ENCODE assay signal across 9 cellular contexts in the genomic region with DNA sequence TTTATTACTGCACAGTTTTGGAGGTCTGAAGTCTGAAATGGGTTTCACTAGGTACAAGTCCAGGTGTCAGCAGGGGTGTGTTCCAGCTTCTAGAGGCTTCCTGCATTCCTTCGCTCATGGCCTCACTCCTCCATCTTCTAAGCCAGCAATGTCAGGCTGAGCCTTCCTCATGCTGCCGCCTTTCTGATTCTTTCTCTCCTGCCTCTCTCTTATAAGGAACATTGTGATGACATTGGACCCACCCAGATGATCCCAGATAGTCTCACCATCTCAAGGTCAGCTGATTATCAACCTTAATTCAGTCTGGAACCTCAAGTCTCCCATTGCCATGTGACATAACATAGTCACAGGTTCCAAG.
DNase-seq lines count a peak whose midpoint lies in the region; ATAC-seq, FAIRE-seq and TF ChIP-seq lines count a peak whose summit lies in the region.
"Had no signal": no experiment of that assay in that cellular context is flagged by ENCODE, and none has a peak within 500 bp of the region (broad histone marks: within the 10 kb centered on the region; RNA-seq: fewer than 3 reads in every experiment).

No MANE protein-coding gene starts in this region.

- FAIRE-seq in HepG2 (lab: Jason Lieb, UNC) = no peak

- WGBS in liver = 81% methylated on average over 2 of the region's 2 CpGs
- WGBS in HepG2 (ENCODE audit: low lambda C conversion rate) = 81% methylated on average over 2 of the region's 2 CpGs
- 83 to 86% methylated on average over 1 to 2 of the region's 2 CpGs for WGBS in gastroesophageal sphincter (ENCODE audit: low coverage in 1 of 2), 2 donors
- WGBS in testis, 2 donors = 94 to 100% methylated on average over 2 of the region's 2 CpGs

- CTCF ChIA-PET in HepG2 (lab: Yijun Ruan, JAX; ENCODE audit: low intra/inter-chr PET ratio, low total read pairs) = no interaction called here
- CTCF ChIA-PET in RWPE1 (lab: Yijun Ruan, JAX) = interaction anchor here (0.6 kb wide), 1 partner anchor 624 kb away, joined by 3 read pairs; no protein-coding TSS in a partner anchor

- H3K27me3 ChIP-seq in liver (ENCODE audit: control insufficient read depth in 4 of 4, insufficient read depth in 4 of 4, low read length in 3 of 4) = no peaks in the 10 kb centered on the region
- no peaks in the 10 kb centered on the region; a peak in 1 of 5 replicates for H3K27me3 ChIP-seq in HepG2 (ENCODE audit: control insufficient read depth in 1 of 2, insufficient read depth in 2 of 2, low read length in 2 of 2)
- no peaks in the 10 kb centered on the region for H3K27me3 ChIP-seq in gastroesophageal sphincter
- no peaks in the 10 kb centered on the region for H3K27me3 ChIP-seq in vagina
- H3K27me3 ChIP-seq in testis = no peaks in the 10 kb centered on the region

- H3K4me3 ChIP-seq in liver (ENCODE audit: low read depth in 1 of 3, low read length in 3 of 3) = no peak overlapping the region
- no peak overlapping the region for H3K4me3 ChIP-seq in HepG2 (replicated peaks in 1 of 3; ENCODE audit: insufficient read depth in 1 of 3, low read depth in 2 of 3, low read length in 3 of 3)
- H3K4me3 ChIP-seq in gastroesophageal sphincter = no peak overlapping the region
- H3K4me3 ChIP-seq in vagina = no peak overlapping the region
- H3K4me3 ChIP-seq in testis = no peak overlapping the region

- in situ Hi-C loops in HepG2 (cut with HindIII; ENCODE audit: extremely low pct_ligation_motif_present, low pct_unique_long_range_greater_than_20kb) = no loop called here

- no TSS peak for BruUV-seq in HepG2 (replicated peaks; lab: Mats Ljungman, UMichigan)

- TF ChIP-seq POLR2A in HepG2 (IDR thresholded peaks at IDR 0.05; ENCODE audit: insufficient read depth in 1 of 2, low read depth in 2 of 2, low read length in 2 of 2) (no peak), gastroesophageal sphincter (IDR thresholded peaks at IDR 0.05) (no peak), vagina (IDR thresholded peaks at IDR 0.05) (no peak), testis (IDR thresholded peaks at IDR 0.05) (no peak)

- no peak for DNase-seq in HepG2 (ENCODE audit: low spot score)
- DNase-seq in RWPE1 (ENCODE audit: low spot score) = no peak
- no peak for DNase-seq in vagina (ENCODE audit: extremely low spot score in 2 of 2)
- DNase-seq in activated CD8-positive, alpha-beta memory T cell treated with anti-CD3 and anti-CD28 coated beads, Interleukin-2, amount 50 U/mL, for 4 hours = no peak
- no peak for DNase-seq in testis
- DNase-seq: activated CD8-positive, alpha-beta memory T cell treated with anti-CD3 and anti-CD28 coated beads, Interleukin-2, amount 50 U/mL, for 48 hours had no signal

- intact Hi-C loops in HepG2 (cut with micrococcal nuclease; ENCODE audit: unreplicated experiment) = no loop called here
- intact Hi-C loops in vagina (cut with DNase I) = no loop called here
- intact Hi-C loops in testis (cut with DNase I; ENCODE audit: low total_unique reads) = no loop called here

- H3K4me1 ChIP-seq in liver (ENCODE audit: control insufficient read depth in 4 of 4, insufficient read depth in 4 of 4, low read length in 3 of 4) = peaks cover 11 to 38% (median 27%) of the 10 kb centered on the region in 4 donors
- no peaks in the 10 kb centered on the region for H3K4me1 ChIP-seq in HepG2 (ENCODE audit: insufficient read depth, low read length)
- no peaks in the 10 kb centered on the region for H3K4me1 ChIP-seq in gastroesophageal sphincter
- peaks cover 24% of the 10 kb centered on the region for H3K4me1 ChIP-seq in vagina
- H3K4me1 ChIP-seq in testis = peaks cover 7% of the 10 kb centered on the region

- no peak for TF ChIP-seq CTCF in liver (IDR thresholded peaks at IDR 0.05; ENCODE audit: low read depth, low read length, missing input control)
- TF ChIP-seq CTCF in HepG2 (CRISPR knock-in tag; IDR thresholded peaks at IDR 0.05) = no peak
- no peak for TF ChIP-seq CTCF in RWPE1 (conservative IDR thresholded peaks at IDR 0.05; ENCODE audit: low read depth)
- no peak for TF ChIP-seq CTCF in gastroesophageal sphincter (IDR thresholded peaks at IDR 0.05)
- TF ChIP-seq CTCF in vagina (IDR thresholded peaks at IDR 0.05) = no peak
- no peak for TF ChIP-seq CTCF in testis (IDR thresholded peaks at IDR 0.05)

- POLR2A ChIA-PET in HepG2 (lab: Yijun Ruan, JAX) = no interaction called here
- POLR2A ChIA-PET in RWPE1 (lab: Yijun Ruan, JAX; ENCODE audit: low non-redundant PET) = no interaction called here

- no peak overlapping the region for H3K4me2 ChIP-seq in HepG2 (ENCODE audit: low read depth, low read length)

- H3K27ac ChIP-seq in liver (ENCODE audit: low read depth in 1 of 2, low read length in 2 of 2) (peak overlapping the region; percentile 66 to 88), HepG2 (ENCODE audit: extremely low read length, insufficient read depth, low read length) (no peak overlapping the region), RWPE1 (peak overlapping the region; percentile 82), gastroesophageal sphincter (peak overlapping the region in 2 of 4 donors; percentile 26 to 42), vagina (peak overlapping the region; percentile 30), testis (no peak overlapping the region)

- no peak for TF ChIP-seq EP300 in HepG2 (IDR thresholded peaks at IDR 0.05; ENCODE audit: low read depth in 2 of 2, low read length in 2 of 2)
- TF ChIP-seq EP300 in HepG2 (CRISPR knock-in tag; IDR thresholded peaks at IDR 0.05; ENCODE audit: borderline replicate concordance) = no peak
- TF ChIP-seq EP300 in gastroesophageal sphincter (IDR thresholded peaks at IDR 0.05) = no peak

- H4K20me1 ChIP-seq in HepG2 (ENCODE audit: insufficient read depth, low read length) = no peaks in the 10 kb centered on the region

- H3K9me3 ChIP-seq in liver (ENCODE audit: control insufficient read depth in 4 of 4, low read length in 3 of 4) = no peaks in the 10 kb centered on the region
- no peaks in the 10 kb centered on the region for H3K9me3 ChIP-seq in HepG2 (ENCODE audit: low read length)
- peaks cover 0 to 3% (median 0%) of the 10 kb centered on the region in 3 donors for H3K9me3 ChIP-seq in gastroesophageal sphincter
- no peaks in the 10 kb centered on the region for H3K9me3 ChIP-seq in vagina
- H3K9me3 ChIP-seq in testis = no peaks in the 10 kb centered on the region

- H2AFZ ChIP-seq in HepG2 (ENCODE audit: low read length) = no peak overlapping the region

- peak overlapping the region in 1 of 2 donors; percentile 54 for H3K9ac ChIP-seq in liver (ENCODE audit: low read depth in 1 of 2, low read length in 2 of 2)
- H3K9ac ChIP-seq in HepG2 (ENCODE audit: insufficient read depth, low read depth, low read length) = no peak overlapping the region

- no peak for ATAC-seq in HepG2
- peak; percentile 11 for ATAC-seq in gastroesophageal sphincter
- no peak for ATAC-seq in HG02763 (IDR thresholded peaks at IDR 0.05; ENCODE audit: unreplicated experiment)

- H3K36me3 ChIP-seq in liver (ENCODE audit: control insufficient read depth in 4 of 4, insufficient read depth in 3 of 4, low read depth in 1 of 4, low read length in 3 of 4) = no peaks in the 10 kb centered on the region
- no peaks in the 10 kb centered on the region for H3K36me3 ChIP-seq in HepG2 (replicated peaks in 1 of 2; ENCODE audit: control insufficient read depth in 1 of 2, insufficient read depth in 2 of 2, low read length in 2 of 2)
- H3K36me3 ChIP-seq in gastroesophageal sphincter = no peaks in the 10 kb centered on the region
- no peaks in the 10 kb centered on the region for H3K36me3 ChIP-seq in vagina
- no peaks in the 10 kb centered on the region for H3K36me3 ChIP-seq in testis (ENCODE audit: low read depth, missing control alignments)

- TF ChIP-seq RAD21 in liver (IDR thresholded peaks at IDR 0.05) = no peak
- no peak for TF ChIP-seq RAD21 in HepG2 (CRISPR knock-in tag; IDR thresholded peaks at IDR 0.05)

- no peaks in the 10 kb centered on the region for H3K79me2 ChIP-seq in HepG2 (ENCODE audit: insufficient read depth, low read length)

TF ChIP-seq in liver, 16 proteins besides CTCF, POLR2A, EP300 and RAD21 (continues in another document):
- TF ChIP-seq RXRA (IDR thresholded peaks at IDR 0.05) (no peak), TAF1 (conservative IDR thresholded peaks at IDR 0.05) (no peak), SP1 (IDR thresholded peaks at IDR 0.05) (no peak), FOXA1 (IDR thresholded peaks at IDR 0.05) (no peak), YY1 (IDR thresholded peaks at IDR 0.05) (no peak), JUND (IDR thresholded peaks at IDR 0.05) (no peak), NR2F2 (IDR thresholded peaks at IDR 0.05) (no peak), FOXA2 (IDR thresholded peaks at IDR 0.05) (no peak), EGR1 (IDR thresholded peaks at IDR 0.05; ENCODE audit: low read depth in 2 of 2) (no peak), GABPA (IDR thresholded peaks at IDR 0.05 in 1 of 2, conservative IDR thresholded peaks at IDR 0.05 in 1 of 2) (no peak)
- TF ChIP-seq, protein P1, sequence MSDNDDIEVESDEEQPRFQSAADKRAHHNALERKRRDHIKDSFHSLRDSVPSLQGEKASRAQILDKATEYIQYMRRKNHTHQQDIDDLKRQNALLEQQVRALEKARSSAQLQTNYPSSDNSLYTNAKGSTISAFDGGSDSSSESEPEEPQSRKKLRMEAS (IDR thresholded peaks at IDR 0.05) = no peak
- TF ChIP-seq, protein P2, sequence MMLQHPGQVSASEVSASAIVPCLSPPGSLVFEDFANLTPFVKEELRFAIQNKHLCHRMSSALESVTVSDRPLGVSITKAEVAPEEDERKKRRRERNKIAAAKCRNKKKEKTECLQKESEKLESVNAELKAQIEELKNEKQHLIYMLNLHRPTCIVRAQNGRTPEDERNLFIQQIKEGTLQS (IDR thresholded peaks at IDR 0.05) = no peak

TF ChIP-seq in HepG2, 621 proteins besides CTCF, POLR2A, EP300 and RAD21:
- TF ChIP-seq ZNF292 (CRISPR knock-in tag; IDR thresholded peaks at IDR 0.05; ENCODE audit: borderline replicate concordance, low read depth) = no peak
- TF ChIP-seq, protein P3, sequence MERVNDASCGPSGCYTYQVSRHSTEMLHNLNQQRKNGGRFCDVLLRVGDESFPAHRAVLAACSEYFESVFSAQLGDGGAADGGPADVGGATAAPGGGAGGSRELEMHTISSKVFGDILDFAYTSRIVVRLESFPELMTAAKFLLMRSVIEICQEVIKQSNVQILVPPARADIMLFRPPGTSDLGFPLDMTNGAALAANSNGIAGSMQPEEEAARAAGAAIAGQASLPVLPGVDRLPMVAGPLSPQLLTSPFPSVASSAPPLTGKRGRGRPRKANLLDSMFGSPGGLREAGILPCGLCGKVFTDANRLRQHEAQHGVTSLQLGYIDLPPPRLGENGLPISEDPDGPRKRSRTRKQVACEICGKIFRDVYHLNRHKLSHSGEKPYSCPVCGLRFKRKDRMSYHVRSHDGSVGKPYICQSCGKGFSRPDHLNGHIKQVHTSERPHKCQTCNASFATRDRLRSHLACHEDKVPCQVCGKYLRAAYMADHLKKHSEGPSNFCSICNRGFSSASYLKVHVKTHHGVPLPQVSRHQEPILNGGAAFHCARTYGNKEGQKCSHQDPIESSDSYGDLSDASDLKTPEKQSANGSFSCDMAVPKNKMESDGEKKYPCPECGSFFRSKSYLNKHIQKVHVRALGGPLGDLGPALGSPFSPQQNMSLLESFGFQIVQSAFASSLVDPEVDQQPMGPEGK (CRISPR knock-in tag; IDR thresholded peaks at IDR 0.05) = no peak

Comparison
In these comparisons a context has a peak if more than half of its experiments do, and no peak if none do; other contexts are left out.
1. H3K27ac ChIP-seq: peak in liver (2 of 2), RWPE1 (single experiment) and vagina (single experiment); none in HepG2 (single experiment) and testis (0 of 2).